In genomic region chr16:18788828-18789514, GRCh38 we compare ENCODE assay signal across 1 cellular context.
A peak's percentile ranks its signal among the peaks of the same experiment; 100 is the strongest.
TF ChIP-seq lines count a peak whose summit lies in the region.

No MANE protein-coding gene starts in this region.

TF ChIP-seq in GM12878, 131 proteins besides CTCF, POLR2A, EP300 and RAD21 (continued from another document):
- TF ChIP-seq REST (IDR thresholded peaks at IDR 0.05; ENCODE audit: low read depth, low read length) (no peak), RCOR1 (conservative IDR thresholded peaks at IDR 0.05; ENCODE audit: low read depth, low read length) (no peak), CREM (IDR thresholded peaks at IDR 0.05; ENCODE audit: low read depth) (no peak), ATF2 (IDR thresholded peaks at IDR 0.05; ENCODE audit: low read length) (no peak), SIX5 (IDR thresholded peaks at IDR 0.05; ENCODE audit: low read depth, low read length, severe bottlenecking) (no peak), STAT3 (IDR thresholded peaks at IDR 0.05; ENCODE audit: low read depth, low read length) (no peak), PKNOX1 (IDR thresholded peaks at IDR 0.05) (no peak), NRF1 (conservative IDR thresholded peaks at IDR 0.05; ENCODE audit: low read depth, low read length) (no peak), EZH2 (IDR thresholded peaks at IDR 0.05; ENCODE audit: borderline replicate concordance, control insufficient read depth, low read depth, low read length) (no peak), NKRF (conservative IDR thresholded peaks at IDR 0.05) (peak; percentile 23; the same call in 1 of the 2 replicates), NR2F1 (conservative IDR thresholded peaks at IDR 0.05) (0 out of 2 replicates have a peak, but pooled peaks have one; percentile 12), FOS (IDR thresholded peaks at IDR 0.05; ENCODE audit: borderline replicate concordance, extremely low read depth, insufficient read length) (no peak), MEF2B (IDR thresholded peaks at IDR 0.05; ENCODE audit: partially characterized antibody, poor library complexity, severe bottlenecking) (no peak), POLR2AphosphoS5 (IDR thresholded peaks at IDR 0.05; ENCODE audit: low read length) (peak; percentile 43; the same call in 1 of the 2 replicates), TCF7 (IDR thresholded peaks at IDR 0.05; ENCODE audit: borderline replicate concordance) (no peak), SIN3A (IDR thresholded peaks at IDR 0.05; ENCODE audit: low read depth, low read length) (0 out of 2 replicates have a peak, but pooled peaks have one; percentile 16), ZNF622 (IDR thresholded peaks at IDR 0.05) (no peak), CHD4 (IDR thresholded peaks at IDR 0.05) (no peak), ZNF24 (IDR thresholded peaks at IDR 0.05) (no peak)
